ENCODE assay signal across 1 cellular context in the genomic region with DNA sequence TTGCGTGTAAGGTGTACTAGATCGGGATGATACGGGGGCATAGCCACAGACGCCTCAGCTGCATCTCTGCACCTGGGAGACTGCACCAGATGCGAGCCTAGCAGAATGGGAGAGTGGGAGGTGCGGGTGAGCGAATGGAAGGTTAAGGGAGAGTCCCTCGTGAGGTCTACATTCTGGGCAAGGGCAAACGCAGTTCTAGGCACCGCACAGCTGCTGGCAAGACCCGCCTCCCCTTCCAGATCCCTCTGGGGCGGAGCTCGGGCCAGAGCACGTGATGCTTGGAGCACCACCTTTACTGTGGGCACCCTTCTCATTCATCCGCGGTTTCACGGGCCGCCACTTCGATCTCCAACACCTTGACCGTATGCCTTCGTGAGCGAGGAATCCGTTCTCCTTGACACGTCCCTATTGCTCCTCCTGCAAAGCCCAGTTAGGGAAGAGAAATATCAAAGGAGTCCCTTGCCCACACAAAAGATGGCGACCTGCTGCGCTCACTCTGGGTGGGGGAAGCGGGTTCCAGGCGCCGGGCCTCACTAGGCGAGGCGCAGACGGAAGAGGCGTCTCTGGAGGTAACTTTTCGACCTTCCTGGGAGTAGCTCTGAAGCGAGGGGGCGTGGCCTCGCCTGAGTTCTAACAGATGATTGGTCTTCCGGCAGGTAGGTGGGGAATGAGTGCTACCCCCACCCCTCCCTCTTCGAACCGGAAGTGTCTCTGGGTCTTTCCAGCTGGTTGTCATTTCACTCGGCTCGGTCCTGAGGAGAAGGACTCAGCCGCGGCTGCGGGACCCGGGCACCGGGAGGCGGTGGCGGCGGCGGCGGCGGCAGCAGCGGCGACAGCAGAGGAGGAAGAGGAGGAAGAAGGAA.
A peak's percentile ranks its signal among the peaks of the same experiment; 100 is the strongest.
TF ChIP-seq lines count a peak whose summit lies in the region.

A gene (plus strand): TSS at position 740 of the 863 bp plus-strand sequence. CDS start 1,385 bp downstream, outside the sequence.

TF ChIP-seq in HEK293, 187 proteins besides CTCF, POLR2A, EP300 and RAD21 (continued from another document):
- TF ChIP-seq RBAK (tag by site-specific recombination; IDR thresholded peaks at IDR 0.05) (no peak), IKZF3 (tag by site-specific recombination; IDR thresholded peaks at IDR 0.05) (0 out of 2 replicates have a peak, but pooled peaks have one; percentile 13), ZNF777 (tag by site-specific recombination; IDR thresholded peaks at IDR 0.05; ENCODE audit: borderline replicate concordance) (no peak), ZNF121 (tag by site-specific recombination; IDR thresholded peaks at IDR 0.05) (no peak), SP3 (tag by site-specific recombination; IDR thresholded peaks at IDR 0.05) (peak; percentile 100), GLIS2 (tag by site-specific recombination; IDR thresholded peaks at IDR 0.05) (peak; percentile 81), KLF7 (tag by site-specific recombination; IDR thresholded peaks at IDR 0.05; ENCODE audit: borderline replicate concordance) (peak; percentile 90), WT1 (tag by site-specific recombination; IDR thresholded peaks at IDR 0.05) (peak; percentile 50; the same call in 1 of the 2 replicates), ZBTB7A (tag by site-specific recombination; IDR thresholded peaks at IDR 0.05; ENCODE audit: low read depth) (0 out of 2 replicates have a peak, but pooled peaks have one; percentile 47), ZNF223 (tag by site-specific recombination; IDR thresholded peaks at IDR 0.05) (no peak), ZNF423 (tag by site-specific recombination; IDR thresholded peaks at IDR 0.05) (no peak), REPIN1 (tag by site-specific recombination; IDR thresholded peaks at IDR 0.05; ENCODE audit: low read depth) (no peak), ZNF701 (tag by site-specific recombination; IDR thresholded peaks at IDR 0.05) (no peak), ZBTB20 (tag by site-specific recombination; IDR thresholded peaks at IDR 0.05) (peak; percentile 92), KLF9 (tag by site-specific recombination; IDR thresholded peaks at IDR 0.05; ENCODE audit: low read depth) (peak; percentile 43; the same call in 1 of the 2 replicates), ZNF2 (tag by site-specific recombination; IDR thresholded peaks at IDR 0.05) (no peak; the same call in none of the 2 replicates), SP7 (tag by site-specific recombination; IDR thresholded peaks at IDR 0.05) (peak; percentile 79), SCRT1 (tag by site-specific recombination; IDR thresholded peaks at IDR 0.05; ENCODE audit: borderline replicate concordance) (no peak), ZNF391 (tag by site-specific recombination; IDR thresholded peaks at IDR 0.05; ENCODE audit: borderline replicate concordance, low read depth) (no peak), ZNF202 (tag by site-specific recombination; IDR thresholded peaks at IDR 0.05; ENCODE audit: borderline replicate concordance) (no peak)
- TF ChIP-seq, protein P1, sequence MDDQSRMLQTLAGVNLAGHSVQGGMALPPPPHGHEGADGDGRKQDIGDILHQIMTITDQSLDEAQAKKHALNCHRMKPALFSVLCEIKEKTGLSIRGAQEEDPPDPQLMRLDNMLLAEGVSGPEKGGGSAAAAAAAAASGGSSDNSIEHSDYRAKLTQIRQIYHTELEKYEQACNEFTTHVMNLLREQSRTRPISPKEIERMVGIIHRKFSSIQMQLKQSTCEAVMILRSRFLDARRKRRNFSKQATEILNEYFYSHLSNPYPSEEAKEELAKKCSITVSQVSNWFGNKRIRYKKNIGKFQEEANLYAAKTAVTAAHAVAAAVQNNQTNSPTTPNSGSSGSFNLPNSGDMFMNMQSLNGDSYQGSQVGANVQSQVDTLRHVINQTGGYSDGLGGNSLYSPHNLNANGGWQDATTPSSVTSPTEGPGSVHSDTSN (CRISPR knock-in tag; IDR thresholded peaks at IDR 0.05): no peak
- TF ChIP-seq, protein P2, sequence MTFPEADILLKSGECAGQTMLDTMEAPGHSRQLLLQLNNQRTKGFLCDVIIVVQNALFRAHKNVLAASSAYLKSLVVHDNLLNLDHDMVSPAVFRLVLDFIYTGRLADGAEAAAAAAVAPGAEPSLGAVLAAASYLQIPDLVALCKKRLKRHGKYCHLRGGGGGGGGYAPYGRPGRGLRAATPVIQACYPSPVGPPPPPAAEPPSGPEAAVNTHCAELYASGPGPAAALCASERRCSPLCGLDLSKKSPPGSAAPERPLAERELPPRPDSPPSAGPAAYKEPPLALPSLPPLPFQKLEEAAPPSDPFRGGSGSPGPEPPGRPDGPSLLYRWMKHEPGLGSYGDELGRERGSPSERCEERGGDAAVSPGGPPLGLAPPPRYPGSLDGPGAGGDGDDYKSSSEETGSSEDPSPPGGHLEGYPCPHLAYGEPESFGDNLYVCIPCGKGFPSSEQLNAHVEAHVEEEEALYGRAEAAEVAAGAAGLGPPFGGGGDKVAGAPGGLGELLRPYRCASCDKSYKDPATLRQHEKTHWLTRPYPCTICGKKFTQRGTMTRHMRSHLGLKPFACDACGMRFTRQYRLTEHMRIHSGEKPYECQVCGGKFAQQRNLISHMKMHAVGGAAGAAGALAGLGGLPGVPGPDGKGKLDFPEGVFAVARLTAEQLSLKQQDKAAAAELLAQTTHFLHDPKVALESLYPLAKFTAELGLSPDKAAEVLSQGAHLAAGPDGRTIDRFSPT (tag by site-specific recombination; IDR thresholded peaks at IDR 0.05): no peak; the same call in 1 of the 2 replicates
- TF ChIP-seq, protein P3, sequence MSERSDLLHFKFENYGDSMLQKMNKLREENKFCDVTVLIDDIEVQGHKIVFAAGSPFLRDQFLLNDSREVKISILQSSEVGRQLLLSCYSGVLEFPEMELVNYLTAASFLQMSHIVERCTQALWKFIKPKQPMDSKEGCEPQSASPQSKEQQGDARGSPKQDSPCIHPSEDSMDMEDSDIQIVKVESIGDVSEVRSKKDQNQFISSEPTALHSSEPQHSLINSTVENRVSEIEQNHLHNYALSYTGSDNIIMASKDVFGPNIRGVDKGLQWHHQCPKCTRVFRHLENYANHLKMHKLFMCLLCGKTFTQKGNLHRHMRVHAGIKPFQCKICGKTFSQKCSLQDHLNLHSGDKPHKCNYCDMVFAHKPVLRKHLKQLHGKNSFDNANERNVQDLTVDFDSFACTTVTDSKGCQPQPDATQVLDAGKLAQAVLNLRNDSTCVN (tag by site-specific recombination; optimal IDR thresholded peaks at IDR 0.05): peak; percentile 62
- TF ChIP-seq, protein P4, sequence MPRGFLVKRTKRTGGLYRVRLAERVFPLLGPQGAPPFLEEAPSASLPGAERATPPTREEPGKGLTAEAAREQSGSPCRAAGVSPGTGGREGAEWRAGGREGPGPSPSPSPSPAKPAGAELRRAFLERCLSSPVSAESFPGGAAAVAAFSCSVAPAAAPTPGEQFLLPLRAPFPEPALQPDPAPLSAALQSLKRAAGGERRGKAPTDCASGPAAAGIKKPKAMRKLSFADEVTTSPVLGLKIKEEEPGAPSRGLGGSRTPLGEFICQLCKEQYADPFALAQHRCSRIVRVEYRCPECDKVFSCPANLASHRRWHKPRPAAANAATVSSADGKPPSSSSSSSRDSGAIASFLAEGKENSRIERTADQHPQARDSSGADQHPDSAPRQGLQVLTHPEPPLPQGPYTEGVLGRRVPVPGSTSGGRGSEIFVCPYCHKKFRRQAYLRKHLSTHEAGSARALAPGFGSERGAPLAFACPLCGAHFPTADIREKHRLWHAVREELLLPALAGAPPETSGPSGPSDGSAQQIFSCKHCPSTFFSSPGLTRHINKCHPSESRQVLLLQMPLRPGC (tag by site-specific recombination; IDR thresholded peaks at IDR 0.05): 0 out of 2 replicates have a peak, but pooled peaks have one; percentile 52
